14 cellular contexts compared by ENCODE assay signal in the genomic region with DNA sequence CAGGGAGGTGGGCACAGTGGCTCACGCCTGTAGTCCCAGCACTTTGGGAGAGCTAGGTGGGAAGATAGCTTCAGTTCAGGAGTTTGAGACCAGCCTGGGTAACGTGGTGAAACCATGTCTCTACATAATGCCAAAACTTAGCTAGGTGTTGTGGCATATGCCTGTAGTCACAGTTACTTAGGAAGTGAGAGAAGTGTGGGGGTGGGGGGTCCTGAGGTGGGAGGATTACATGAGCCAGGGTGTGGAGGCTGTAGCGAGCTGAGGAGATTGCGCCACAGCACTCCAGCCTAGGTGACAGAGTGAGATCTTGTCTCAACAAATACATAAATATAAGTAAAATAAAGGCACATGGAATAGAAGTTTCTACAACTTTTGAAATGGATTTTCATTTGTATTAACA. TPM values are rescaled to one million over a fixed set of nuclear protein-coding genes. Genes with fewer than 3 reads are reported as not detected.
"Had no signal": no experiment of that assay in that cellular context is flagged by ENCODE, and none has a peak within 500 bp of the region (broad histone marks: within the 10 kb centered on the region; RNA-seq: fewer than 3 reads in every experiment).

No MANE protein-coding gene starts in this region.

- H3K9me3 Mint-ChIP-seq: activated CD4-positive, alpha-beta T cell treated with anti-CD3 and anti-CD28 coated beads, Interleukin-2, amount 10 ng/mL, durations not matched to agents 7 days and 5 days; activated naive CD4-positive, alpha-beta T cell treated with anti-CD3 and anti-CD28 coated beads, Interleukin-2, amount 50 U/mL, for 24 hours; activated T-helper 2 cell treated with anti-CD3 and anti-CD28 coated beads, Interferon-gamma antibody, Interleukin-2, Interleukin-4, amounts not matched to agents 10 μg/mL and 5 μg/mL and 100 μg/mL, durations not matched to agents 14 hours and 24 hours and 36 hours had no signal

- H3K36me3 Mint-ChIP-seq: activated naive CD4-positive, alpha-beta T cell treated with anti-CD3 and anti-CD28 coated beads, Interleukin-2, amount 50 U/mL, for 24 hours; immature natural killer cell had no signal

- DNase-seq: activated CD4-positive, alpha-beta T cell treated with anti-CD3 and anti-CD28 coated beads, Interleukin-2, amount 10 ng/mL, durations not matched to agents 7 days and 5 days; activated T-cell treated with anti-CD3 and anti-CD28 coated beads for 4 hours; amniotic stem cell; cerebellar nuclear complex; immature natural killer cell; stimulated activated CD4-positive, alpha-beta T cell treated with anti-CD3 and anti-CD28 coated beads, Interleukin-2, amount 100 ng/mL, for 48 hours; stimulated activated naive CD4-positive, alpha-beta T cell treated with Interleukin-2 at 50 U/mL for 16 hours; T-helper 9 cell had no signal

- H3K27me3 Mint-ChIP-seq: type B pancreatic cell had no signal

- H3K27ac Mint-ChIP-seq: activated CD4-positive, alpha-beta T cell treated with anti-CD3 and anti-CD28 coated beads, Interleukin-2, amount 10 ng/mL, durations not matched to agents 7 days and 5 days; activated naive CD4-positive, alpha-beta T cell treated with anti-CD3 and anti-CD28 coated beads, Interleukin-2, amount 50 U/mL, for 24 hours; activated T-helper 2 cell treated with anti-CD3 and anti-CD28 coated beads, Interferon-gamma antibody, Interleukin-2, Interleukin-4, amounts not matched to agents 10 μg/mL and 5 μg/mL and 100 μg/mL, durations not matched to agents 14 hours and 24 hours and 36 hours; immature natural killer cell; type B pancreatic cell had no signal

- H3K4me1 Mint-ChIP-seq: activated naive CD4-positive, alpha-beta T cell treated with anti-CD3 and anti-CD28 coated beads, Interleukin-2, amount 50 U/mL, for 24 hours; immature natural killer cell; nephron had no signal

- H3K4me3 Mint-ChIP-seq: activated CD4-positive, alpha-beta T cell treated with anti-CD3 and anti-CD28 coated beads, Interleukin-2, amount 10 ng/mL, durations not matched to agents 7 days and 5 days; activated naive CD4-positive, alpha-beta T cell treated with anti-CD3 and anti-CD28 coated beads, Interleukin-2, amount 50 U/mL, for 24 hours; brain; immature natural killer cell; nephron; type B pancreatic cell had no signal

RNA-seq across cellular contexts. Expression of a gene that starts 23.1 kb away (rescaled TPM):
- total RNA-seq: activated CD8-positive, alpha-beta memory T cell treated with anti-CD3 and anti-CD28 coated beads for 36 hours; activated T-helper 2 cell treated with anti-CD3 and anti-CD28 coated beads, Interferon-gamma antibody, Interleukin-2, Interleukin-4, amounts not matched to agents 10 μg/mL and 5 μg/mL and 100 μg/mL, durations not matched to agents 14 hours and 24 hours and 36 hours had no signal
